ENCODE assay signal across 8 cellular contexts in genomic region chr14:20343855-20344205, GRCh38. TPM values are rescaled to one million over a fixed set of nuclear protein-coding genes. Genes with fewer than 3 reads are reported as not detected.
DNase-seq lines count a peak whose midpoint lies in the region; ATAC-seq and TF ChIP-seq lines count a peak whose summit lies in the region.

No MANE protein-coding gene starts in this region.

- peaks cover 0 to 7% of the 10 kb centered on the region in 2 donors for H3K36me3 ChIP-seq in mucosa of rectum (ENCODE audit: control insufficient read depth in 2 of 2, insufficient read depth in 2 of 2, low read length in 2 of 2)

- intact Hi-C loops in sciatic nerve (cut with DNase I) = no loop called here

- H3K4me3 ChIP-seq in GM12864 (ENCODE audit: low read depth, low read length) (peak overlapping the region; percentile 81), mucosa of rectum (ENCODE audit: low read length in 2 of 2) (peak overlapping the region; percentile 85 to 96)

- H3K27ac ChIP-seq in cingulate gyrus (ENCODE audit: low read depth, low read length) = peak overlapping the region; percentile 93
- H3K27ac ChIP-seq in mucosa of rectum (ENCODE audit: low read depth in 2 of 2, low read length in 2 of 2) = peak overlapping the region; percentile 92

- H3K4me1 ChIP-seq in mucosa of rectum (ENCODE audit: control insufficient read depth in 2 of 2, insufficient read depth in 2 of 2, low read length in 2 of 2) = peaks cover 6 to 9% of the 10 kb centered on the region in 2 donors

- ATAC-seq in GM21717 (IDR thresholded peaks at IDR 0.05; ENCODE audit: unreplicated experiment) = no peak
- no peak for ATAC-seq in HG03039 (IDR thresholded peaks at IDR 0.05; ENCODE audit: unreplicated experiment)
- no peak for ATAC-seq in sciatic nerve

- DNase-seq in GM12864 (ENCODE audit: low read depth) (no peak), NCI-H2227 (lab: John Stamatoyannopoulos, UW; ENCODE audit: unreplicated experiment) (peak; percentile 61), sciatic nerve (ENCODE audit: low spot score) (no peak), COR-L47 (lab: John Stamatoyannopoulos, UW) (no peak)

- TF ChIP-seq CTCF in GM12864 (IDR thresholded peaks at IDR 0.05; ENCODE audit: low read depth, low read length, missing control alignments) = no peak

- peak overlapping the region; percentile 88 to 98 for H3K9ac ChIP-seq in mucosa of rectum (ENCODE audit: low read depth in 1 of 2, low read length in 2 of 2)

- H3K9me3 ChIP-seq in mucosa of rectum (ENCODE audit: control insufficient read depth in 2 of 2, low read length in 2 of 2) = no peaks in the 10 kb centered on the region

- H3K27me3 ChIP-seq in mucosa of rectum (ENCODE audit: control insufficient read depth in 2 of 2, insufficient read depth in 2 of 2, low read length in 2 of 2) = no peaks in the 10 kb centered on the region

RNA-seq across cellular contexts. Expression of gene PARP2, which starts 0.4 kb away (rescaled TPM):
- 23.7 TPM for total RNA-seq in sciatic nerve

RNA-seq across cellular contexts. Expression of gene CCNB1IP1, which starts 10.8 kb away (rescaled TPM):
- 51.4 TPM for total RNA-seq in sciatic nerve

RNA-seq across cellular contexts. Expression of gene TTC5, which starts 38.1 kb away (rescaled TPM):
- 19.9 TPM for total RNA-seq in sciatic nerve
